In the genomic region with DNA sequence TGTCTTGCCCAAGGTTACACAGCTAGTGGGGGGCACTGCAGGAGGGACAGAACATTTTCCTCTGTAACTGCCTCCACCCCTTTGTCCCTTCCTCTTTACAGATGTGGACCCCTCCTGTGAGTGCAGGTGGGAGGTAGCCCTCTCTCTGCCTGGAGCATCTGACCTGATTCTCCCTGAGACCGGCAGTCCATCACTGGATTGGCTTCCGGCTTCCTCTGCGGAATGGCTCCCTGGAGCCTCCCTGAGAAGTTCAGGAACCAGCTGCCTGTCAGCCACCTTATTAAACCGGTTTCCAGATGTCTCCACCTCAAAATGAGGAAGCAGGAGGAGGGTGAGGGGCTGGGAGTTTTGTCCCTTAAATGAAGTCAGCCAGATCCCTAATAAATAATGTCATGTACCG, we compare ENCODE assay signal across 30 cellular contexts.
"Had no signal": no experiment of that assay in that cellular context is flagged by ENCODE, and none has a peak within 500 bp of the region (broad histone marks: within the 10 kb centered on the region; RNA-seq: fewer than 3 reads in every experiment).

No MANE protein-coding gene starts in this region.

- H3K27ac Mint-ChIP-seq: activated CD4-positive, alpha-beta T cell treated with anti-CD3 and anti-CD28 coated beads for 36 hours; activated CD4-positive, alpha-beta T cell treated with anti-CD3 and anti-CD28 coated beads, Interleukin-2, amount 10 ng/mL, durations not matched to agents 7 days and 5 days; activated naive CD8-positive, alpha-beta T cell treated with anti-CD3 and anti-CD28 coated beads for 36 hours; activated T-helper 1 cell treated with anti-CD3 and anti-CD28 coated beads, Interleukin-12 subunit alpha, Interleukin-12 subunit beta, Interleukin-2, Interleukin-4 antibody, amounts not matched to agents 30 ng/mL and 10 ng/mL and 1 ng/mL, durations not matched to agents 14 hours and 24 hours and 36 hours had no signal

- H3K4me3 ChIP-seq: cardiac muscle cell, MG63, SK-N-MC had no signal

- H3K27ac ChIP-seq: brain microvascular endothelial cell, cardiac muscle cell, SK-N-MC had no signal

- H3K9me3 ChIP-seq: MG63 had no signal

- H3K27me3 ChIP-seq: brain microvascular endothelial cell, cardiac muscle cell, MG63 had no signal

- H3K36me3 Mint-ChIP-seq: activated naive CD8-positive, alpha-beta T cell treated with anti-CD3 and anti-CD28 coated beads for 36 hours had no signal

- H3K9me3 Mint-ChIP-seq: activated CD4-positive, alpha-beta T cell treated with anti-CD3 and anti-CD28 coated beads, Interleukin-2, amount 10 ng/mL, durations not matched to agents 7 days and 5 days; activated T-cell treated with anti-CD3 and anti-CD28 coated beads, Interleukin-2, amount 50 U/mL, for 4 hours; activated T-helper 1 cell treated with anti-CD3 and anti-CD28 coated beads, Interleukin-12 subunit alpha, Interleukin-12 subunit beta, Interleukin-2, Interleukin-4 antibody, amounts not matched to agents 30 ng/mL and 10 ng/mL and 1 ng/mL, durations not matched to agents 14 hours and 24 hours and 36 hours; central memory CD8-positive, alpha-beta T cell had no signal

- ATAC-seq: activated CD4-positive, alpha-beta T cell treated with anti-CD3 and anti-CD28 coated beads for 36 hours; activated CD4-positive, CD25-positive, alpha-beta regulatory T cell treated with anti-CD3 and anti-CD28 coated beads, Interleukin-2, amount 50 U/mL, for 24 hours; activated T-cell treated with anti-CD3 and anti-CD28 coated beads, Interleukin-2, amount 50 U/mL, for 4 hours had no signal

- DNase-seq: activated CD4-positive, alpha-beta T cell treated with anti-CD3 and anti-CD28 coated beads for 36 hours; activated CD4-positive, alpha-beta T cell treated with anti-CD3 and anti-CD28 coated beads, Interleukin-2, amount 10 ng/mL, durations not matched to agents 7 days and 5 days; activated CD4-positive, alpha-beta T cell treated with anti-CD3 and anti-CD28 coated beads, Interleukin-2, amount 50 U/mL, for 48 hours; activated CD8-positive, alpha-beta memory T cell treated with anti-CD3 and anti-CD28 coated beads, Interleukin-2, amount 50 U/mL, for 4 hours; activated naive CD4-positive, alpha-beta T cell treated with anti-CD3 and anti-CD28 coated beads, Interleukin-2, amount 50 U/mL, for 16 hours; activated naive CD8-positive, alpha-beta T cell treated with anti-CD3 and anti-CD28 coated beads for 36 hours; activated T-cell treated with anti-CD3 and anti-CD28 coated beads for 4 hours; activated T-cell treated with anti-CD3 and anti-CD28 coated beads, Interleukin-2, amount 50 U/mL, for 4 hours; amniotic stem cell; aorta; brain microvascular endothelial cell; Kasumi-1; KG1; MG63; NCI-H1048; NCI-H1105 treated with DMSO at 0.1 percent for 48 hours; NCI-H1436; NCI-H187; NCI-H2029 treated with DMSO at 0.1 percent for 48 hours; NCI-H345; NCI-H524 treated with DMSO at 0.1 percent for 48 hours; NCI-H748 treated with DMSO at 0.1 percent for 48 hours; NK-92 treated with Interleukin-12 subunit alpha and Interleukin-12 subunit beta, amount 100 ng/mL, for 24 hours; Right ventricle myocardium superior; T1000 had no signal

- H3K4me1 Mint-ChIP-seq: activated CD4-positive, alpha-beta T cell treated with anti-CD3 and anti-CD28 coated beads for 36 hours; activated CD4-positive, alpha-beta T cell treated with anti-CD3 and anti-CD28 coated beads, Interleukin-2, amount 10 ng/mL, durations not matched to agents 7 days and 5 days; central memory CD8-positive, alpha-beta T cell had no signal

- H3K36me3 ChIP-seq: brain microvascular endothelial cell, cardiac muscle cell, MG63 had no signal

- H3K4me3 Mint-ChIP-seq: activated CD4-positive, alpha-beta T cell treated with anti-CD3 and anti-CD28 coated beads for 36 hours; activated CD4-positive, alpha-beta T cell treated with anti-CD3 and anti-CD28 coated beads, Interleukin-2, amount 10 ng/mL, durations not matched to agents 7 days and 5 days; activated naive CD8-positive, alpha-beta T cell treated with anti-CD3 and anti-CD28 coated beads for 36 hours; activated T-cell treated with anti-CD3 and anti-CD28 coated beads, Interleukin-2, amount 50 U/mL, for 4 hours; activated T-helper 1 cell treated with anti-CD3 and anti-CD28 coated beads, Interleukin-12 subunit alpha, Interleukin-12 subunit beta, Interleukin-2, Interleukin-4 antibody, amounts not matched to agents 30 ng/mL and 10 ng/mL and 1 ng/mL, durations not matched to agents 14 hours and 24 hours and 36 hours; central memory CD8-positive, alpha-beta T cell had no signal
